Comparison of ENCODE assay signal across 8 cellular contexts in the genomic region with DNA sequence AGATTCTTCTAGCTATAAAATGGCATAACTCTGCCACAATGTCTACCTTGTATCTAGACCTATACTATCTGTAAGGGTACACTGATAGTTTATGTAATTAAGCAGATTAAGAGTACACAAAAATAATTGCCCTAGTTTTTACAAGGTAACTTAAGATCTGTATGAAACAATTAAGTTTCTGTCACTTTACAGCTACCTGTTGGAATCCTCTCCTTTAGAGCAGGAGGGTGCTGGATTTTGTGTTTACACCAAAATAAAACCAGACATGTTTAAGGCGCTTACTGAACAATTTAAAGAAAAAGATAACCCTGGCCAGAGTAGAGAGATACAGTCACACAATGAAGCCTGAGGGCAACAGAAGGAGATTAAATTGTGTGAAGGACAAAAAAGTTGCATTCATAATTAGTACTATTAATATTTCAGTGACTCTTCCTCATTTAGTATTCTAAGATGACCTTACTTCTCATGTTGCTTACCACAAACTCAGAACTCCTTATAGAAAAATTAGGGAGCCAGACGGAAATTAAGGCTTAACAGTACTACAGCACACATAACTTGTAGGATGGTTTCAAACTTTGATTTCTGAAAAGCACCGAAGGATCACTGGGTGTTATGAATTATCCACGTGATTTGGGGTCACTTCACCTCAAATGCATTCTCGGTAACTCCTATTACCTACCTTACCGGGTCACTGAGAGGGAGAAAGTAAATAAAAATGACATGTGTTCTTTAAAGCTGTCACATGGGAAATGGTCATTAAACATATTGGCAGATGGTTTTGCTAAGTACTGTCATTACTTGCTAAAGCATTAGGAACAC. TPM values are rescaled to one million over a fixed set of nuclear protein-coding genes. Genes with fewer than 3 reads are reported as not detected.
A peak's percentile ranks its signal among the peaks of the same experiment; 100 is the strongest.
DNase-seq lines count a peak whose midpoint lies in the region; ATAC-seq and TF ChIP-seq lines count a peak whose summit lies in the region.

No MANE protein-coding gene starts in this region.

- H3K4me3 ChIP-seq in HAP-1 (peak overlapping the region; percentile 90), neutrophil (ENCODE audit: low read depth in 1 of 2, low read length in 1 of 2) (peak overlapping the region; percentile 94 to 97)

- in situ Hi-C loops in HAP-1 (cut with MboI; ENCODE audit: low sequenced_read_pairs): no loop called here

- TF ChIP-seq CTCF in neutrophil (IDR thresholded peaks at IDR 0.05): no peak

- H3K9me3 ChIP-seq in HAP-1: no peaks in the 10 kb centered on the region
- no peaks in the 10 kb centered on the region for H3K9me3 ChIP-seq in neutrophil

- no peaks in the 10 kb centered on the region for H3K27me3 Mint-ChIP-seq in effector memory CD8-positive, alpha-beta T cell

- peak overlapping the region; percentile 99 for H3K27ac Mint-ChIP-seq in effector memory CD8-positive, alpha-beta T cell

- H3K4me1 ChIP-seq in HAP-1 (peaks cover 5% of the 10 kb centered on the region), neutrophil (ENCODE audit: control insufficient read depth in 1 of 2, insufficient read depth in 1 of 2, low read depth in 1 of 2, low read length in 1 of 2) (peaks cover 51 to 52% of the 10 kb centered on the region in 2 experiments)

- H3K4me3 Mint-ChIP-seq in effector memory CD8-positive, alpha-beta T cell: peak overlapping the region; percentile 87 to 95

- H3K36me3 ChIP-seq in HAP-1 (replicated peaks) (peaks cover 28% of the 10 kb centered on the region), neutrophil (no peaks in the 10 kb centered on the region)

- H3K27me3 ChIP-seq in HAP-1 (ENCODE audit: low read depth) (no peaks in the 10 kb centered on the region), neutrophil (no peaks in the 10 kb centered on the region)

- ATAC-seq in GM18505 (IDR thresholded peaks at IDR 0.05; ENCODE audit: unreplicated experiment): peak; percentile 42
- peak; percentile 11 for ATAC-seq in effector memory CD8-positive, alpha-beta T cell (replicated peaks)

- H3K27ac ChIP-seq in neutrophil: peak overlapping the region; percentile 97

- H3K9me3 Mint-ChIP-seq in effector memory CD8-positive, alpha-beta T cell: no peaks in the 10 kb centered on the region

- no peak for DNase-seq in HAP-1 (ENCODE audit: low spot score in 2 of 2)
- DNase-seq in NCI-H69 (lab: John Stamatoyannopoulos, UW): peak; percentile 9
- peak in 1 of 3 experiments; percentile 14 for DNase-seq in effector memory CD8-positive, alpha-beta T cell
- no peak for DNase-seq in mesenteric fat pad (ENCODE audit: low spot score)
- no peak for DNase-seq in SW480 (ENCODE audit: low spot score)
- DNase-seq in dedifferentiated amniotic fluid mesenchymal stem cell (ENCODE audit: extremely low spot score): no peak

- peaks cover 27 to 33% of the 10 kb centered on the region in 2 donors for H3K4me1 Mint-ChIP-seq in effector memory CD8-positive, alpha-beta T cell (ENCODE audit: low read depth in 2 of 2)

- no peak for TF ChIP-seq POLR2A in GM18505 (IDR thresholded peaks at IDR 0.05; ENCODE audit: borderline replicate concordance, extremely low read depth, insufficient read depth, insufficient read length)

- peaks cover 29% of the 10 kb centered on the region for H3K36me3 Mint-ChIP-seq in effector memory CD8-positive, alpha-beta T cell (ENCODE audit: insufficient read depth)

RNA-seq across cellular contexts. Expression of a gene that starts 1.0 kb away (rescaled TPM):
- 62.8 TPM for total RNA-seq in mesenteric fat pad
